In the genomic region with DNA sequence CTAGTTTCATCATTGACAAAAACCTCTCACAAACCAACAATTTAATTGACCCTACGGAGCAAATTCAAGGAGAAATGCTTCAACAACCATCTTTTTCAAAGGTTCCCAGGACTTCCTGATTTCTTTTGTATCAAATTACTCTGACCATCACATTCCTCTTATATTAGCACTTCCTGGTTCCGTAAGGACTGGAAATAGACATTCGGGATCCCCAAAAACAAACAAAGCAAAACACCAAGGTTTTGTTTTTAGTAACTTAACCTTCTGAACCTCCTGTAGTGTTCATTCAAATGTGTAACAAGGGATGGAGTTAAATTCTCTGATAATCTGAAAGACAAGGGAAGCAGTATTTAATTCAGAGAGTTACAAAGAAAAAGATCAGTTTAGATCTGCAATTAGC, we compare ENCODE assay signal across 20 cellular contexts.
DNase-seq lines count a peak whose midpoint lies in the region; FAIRE-seq and TF ChIP-seq lines count a peak whose summit lies in the region.
"Had no signal": no experiment of that assay in that cellular context is flagged by ENCODE, and none has a peak within 500 bp of the region (broad histone marks: within the 10 kb centered on the region; RNA-seq: fewer than 3 reads in every experiment).

No MANE protein-coding gene starts in this region.

- H3K4me1 ChIP-seq in adipocyte (ENCODE audit: control insufficient read depth, insufficient read depth, low read length) = no peaks in the 10 kb centered on the region
- H3K4me1 ChIP-seq: right lobe of liver had no signal

- H3K4me3 Mint-ChIP-seq in osteocyte (ENCODE audit: unreplicated experiment) = peak overlapping the region; percentile 34
- H3K4me3 Mint-ChIP-seq: activated CD4-positive, alpha-beta memory T cell treated with anti-CD3 and anti-CD28 coated beads, Interleukin-2, amount 10 ng/mL, durations not matched to agents 7 days and 5 days; activated naive CD4-positive, alpha-beta T cell treated with anti-CD3 and anti-CD28 coated beads, Interleukin-2, amount 50 U/mL, for 24 hours; brain; dendritic cell treated with granulocyte-macrophage colony-stimulating factor and Interleukin-4, amounts not matched to agents 40 ng/mL and 50 ng/mL, for 4 days; T-helper 2 cell treated with Interferon-gamma antibody and Interleukin-4, amounts not matched to agents 5 μg/mL and 100 μg/mL, for 36 hours had no signal

- no peak overlapping the region for H3K9ac ChIP-seq in adipocyte (ENCODE audit: low read length)

- FAIRE-seq in GM12892 (lab: Jason Lieb, UNC) = no peak
- FAIRE-seq: H54 had no signal

- H3K36me3 ChIP-seq in adipocyte (ENCODE audit: control insufficient read depth, insufficient read depth, low read length, severe bottlenecking) = no peaks in the 10 kb centered on the region
- H3K36me3 ChIP-seq: right lobe of liver, SJCRH30, tibial nerve had no signal

- no peak overlapping the region for H3K4me3 ChIP-seq in adipocyte (ENCODE audit: low read length)
- H3K4me3 ChIP-seq in fibroblast of the aortic adventitia (ENCODE audit: low read depth, low read length) = no peak overlapping the region
- H3K4me3 ChIP-seq: right lobe of liver, SJCRH30, tibial nerve had no signal

- H3K9me3 Mint-ChIP-seq in osteocyte (ENCODE audit: unreplicated experiment) = no peaks in the 10 kb centered on the region
- H3K9me3 Mint-ChIP-seq: activated CD4-positive, alpha-beta memory T cell treated with anti-CD3 and anti-CD28 coated beads, Interleukin-2, amount 10 ng/mL, durations not matched to agents 7 days and 5 days; activated naive CD4-positive, alpha-beta T cell treated with anti-CD3 and anti-CD28 coated beads, Interleukin-2, amount 50 U/mL, for 24 hours; T-helper 2 cell treated with Interferon-gamma antibody and Interleukin-4, amounts not matched to agents 5 μg/mL and 100 μg/mL, for 36 hours had no signal

- H3K27me3 Mint-ChIP-seq in osteocyte (ENCODE audit: unreplicated experiment) = no peaks in the 10 kb centered on the region
- H3K27me3 Mint-ChIP-seq: activated CD4-positive, alpha-beta memory T cell treated with anti-CD3 and anti-CD28 coated beads, Interleukin-2, amount 10 ng/mL, durations not matched to agents 7 days and 5 days; dendritic cell treated with granulocyte-macrophage colony-stimulating factor and Interleukin-4, amounts not matched to agents 40 ng/mL and 50 ng/mL, for 4 days had no signal

- H3K27me3 ChIP-seq in adipocyte (replicated peaks; ENCODE audit: control insufficient read depth, insufficient read depth, low read length) = no peaks in the 10 kb centered on the region
- H3K27me3 ChIP-seq: right lobe of liver, SJCRH30, tibial nerve had no signal

- H3K36me3 Mint-ChIP-seq in osteocyte (ENCODE audit: unreplicated experiment) = no peaks in the 10 kb centered on the region
- H3K36me3 Mint-ChIP-seq: activated naive CD4-positive, alpha-beta T cell treated with anti-CD3 and anti-CD28 coated beads, Interleukin-2, amount 50 U/mL, for 24 hours; brain had no signal

- TF ChIP-seq POLR2A in GM12892 (IDR thresholded peaks at IDR 0.05; ENCODE audit: low read depth, low read length) = no peak

- peak overlapping the region; percentile 69 for H3K27ac Mint-ChIP-seq in osteocyte (ENCODE audit: unreplicated experiment)
- H3K27ac Mint-ChIP-seq: activated CD4-positive, alpha-beta memory T cell treated with anti-CD3 and anti-CD28 coated beads, Interleukin-2, amount 10 ng/mL, durations not matched to agents 7 days and 5 days; activated naive CD4-positive, alpha-beta T cell treated with anti-CD3 and anti-CD28 coated beads, Interleukin-2, amount 50 U/mL, for 24 hours; brain; dendritic cell treated with granulocyte-macrophage colony-stimulating factor and Interleukin-4, amounts not matched to agents 40 ng/mL and 50 ng/mL, for 4 days; T-helper 2 cell treated with Interferon-gamma antibody and Interleukin-4, amounts not matched to agents 5 μg/mL and 100 μg/mL, for 36 hours had no signal

- H3K9me3 ChIP-seq in adipocyte (ENCODE audit: control insufficient read depth, low read length) = peaks cover 12% of the 10 kb centered on the region
- H3K9me3 ChIP-seq: right lobe of liver, SJCRH30, tibial nerve had no signal

- TF ChIP-seq CTCF in fibroblast of the aortic adventitia (IDR thresholded peaks at IDR 0.05; ENCODE audit: insufficient read depth, low read length) = no peak
- no peak for TF ChIP-seq CTCF in osteocyte (IDR thresholded peaks at IDR 0.05)

- peaks cover 12% of the 10 kb centered on the region for H3K4me1 Mint-ChIP-seq in osteocyte (ENCODE audit: unreplicated experiment)
- H3K4me1 Mint-ChIP-seq: activated CD4-positive, alpha-beta memory T cell treated with anti-CD3 and anti-CD28 coated beads, Interleukin-2, amount 10 ng/mL, durations not matched to agents 7 days and 5 days; activated naive CD4-positive, alpha-beta T cell treated with anti-CD3 and anti-CD28 coated beads, Interleukin-2, amount 50 U/mL, for 24 hours; brain had no signal

- DNase-seq in HCEC 1CT = peak; percentile 42
- peak; percentile 15 for DNase-seq in adipocyte (ENCODE audit: low read depth)
- DNase-seq in fibroblast of the aortic adventitia (ENCODE audit: low read depth) = peak; percentile 14
- DNase-seq in osteocyte (ENCODE audit: extremely low spot score, unreplicated experiment) = no peak
- DNase-seq in germinal center (ENCODE audit: low spot score) = no peak
- DNase-seq in GM12892 (ENCODE audit: insufficient read length) = no peak
- DNase-seq in HuH-7 (ENCODE audit: low spot score) = no peak
- DNase-seq: activated CD4-positive, alpha-beta memory T cell treated with anti-CD3 and anti-CD28 coated beads, Interleukin-2, amount 10 ng/mL, durations not matched to agents 7 days and 5 days; activated T-cell treated with anti-CD3 and anti-CD28 coated beads, Interleukin-2, amount 50 U/mL, for 48 hours; COR-L47; NCI-H774; right lobe of liver; SJCRH30; stimulated activated naive CD8-positive, alpha-beta T cell treated with anti-CD3 and anti-CD28 coated beads, Interleukin-15, Interleukin-2, amounts not matched to agents 100 U/mL and 50 U/mL, for 24 hours had no signal

Comparison
In these comparisons a context has a peak if more than half of its experiments do, and no peak if none do; other contexts are left out.
1. DNase-seq: peak in HCEC 1CT (single experiment), adipocyte (single experiment) and fibroblast of the aortic adventitia (single experiment); none in osteocyte (single experiment), germinal center (single experiment), GM12892 (single experiment) and HuH-7 (single experiment).